Comparison of ENCODE assay signal across 23 cellular contexts in genomic region chr18:74303936-74304335, GRCh38. TPM values are rescaled to one million over a fixed set of nuclear protein-coding genes. Genes with fewer than 3 reads are reported as not detected.
DNase-seq lines count a peak whose midpoint lies in the region; ATAC-seq, FAIRE-seq and TF ChIP-seq lines count a peak whose summit lies in the region.
"Had no signal": no experiment of that assay in that cellular context is flagged by ENCODE, and none has a peak within 500 bp of the region (broad histone marks: within the 10 kb centered on the region; RNA-seq: fewer than 3 reads in every experiment).

No MANE protein-coding gene starts in this region.

- TF ChIP-seq CTCF in fibroblast of lung (conservative IDR thresholded peaks at IDR 0.05 in 1 of 2, IDR thresholded peaks at IDR 0.05 in 1 of 2; ENCODE audit: low read depth in 1 of 2, low read length in 2 of 2) (no peak), coronary artery (IDR thresholded peaks at IDR 0.05) (no peak)

- H3K27me3 ChIP-seq in fibroblast of lung (ENCODE audit: control insufficient read depth, insufficient read depth, low read length) (peaks cover 3% of the 10 kb centered on the region), trophoblast cell (ENCODE audit: insufficient read depth, low read length) (no peaks in the 10 kb centered on the region)
- H3K27me3 ChIP-seq: uterus had no signal

- no peak overlapping the region for H2BK120ac ChIP-seq in trophoblast cell (ENCODE audit: insufficient read depth, low read length, poor library complexity)

- H3K9ac ChIP-seq in fibroblast of lung (ENCODE audit: insufficient read depth, low read length) (no peak overlapping the region), trophoblast cell (ENCODE audit: low read length) (no peak overlapping the region)
- H3K9ac ChIP-seq: KMS-11 had no signal

- H3K79me1 ChIP-seq in trophoblast cell (ENCODE audit: low read length), result no peaks in the 10 kb centered on the region

- H3K4me1 ChIP-seq in fibroblast of lung (ENCODE audit: control insufficient read depth, extremely low read depth, insufficient read depth, low read length), result peaks cover 2% of the 10 kb centered on the region
- H3K4me1 ChIP-seq in trophoblast cell (ENCODE audit: control insufficient read depth in 1 of 2, insufficient read depth in 2 of 2, low read length in 2 of 2), result no peaks in the 10 kb centered on the region
- H3K4me1 ChIP-seq: uterus had no signal

- H3K4me3 ChIP-seq in fibroblast of lung (replicated peaks in 1 of 4; ENCODE audit: control extremely low read depth in 1 of 4, insufficient read depth in 1 of 4, low read depth in 3 of 4, low read length in 4 of 4), result no peak overlapping the region
- no peak overlapping the region for H3K4me3 ChIP-seq in trophoblast cell (ENCODE audit: low read depth, low read length)
- H3K4me3 ChIP-seq in coronary artery, result no peak overlapping the region
- H3K4me3 ChIP-seq: uterus had no signal

- no peak overlapping the region for H3K18ac ChIP-seq in trophoblast cell (ENCODE audit: low read length)

- H3K14ac ChIP-seq in trophoblast cell (ENCODE audit: low read length), result no peak overlapping the region

- H3K4me2 ChIP-seq in fibroblast of lung (ENCODE audit: extremely low read depth, insufficient read depth, low read length) (peak overlapping the region; percentile 8), trophoblast cell (ENCODE audit: low read length) (no peak overlapping the region)
- H3K4me2 ChIP-seq: KMS-11 had no signal

- H3K27ac Mint-ChIP-seq in natural killer cell treated with Interleukin-12 subunit alpha and Interleukin-12 subunit beta and Interleukin-15 and Interleukin-18, amount 100 ng/mL, for 72 hours, result no peak overlapping the region
- H3K27ac Mint-ChIP-seq: activated CD4-positive, alpha-beta memory T cell treated with anti-CD3 and anti-CD28 coated beads, Interleukin-2, amount 10 ng/mL, durations not matched to agents 7 days and 5 days; activated naive CD8-positive, alpha-beta T cell treated with anti-CD3 and anti-CD28 coated beads, Interleukin-2, amount 10 ng/mL, durations not matched to agents 7 days and 5 days; activated T-cell treated with anti-CD3 and anti-CD28 coated beads, Interleukin-2, amount 50 U/mL, for 24 hours; stimulated activated naive CD8-positive, alpha-beta T cell treated with anti-CD3 and anti-CD28 coated beads, Interleukin-15, amount 100 ng/mL, for 72 hours had no signal

- H3K79me2 ChIP-seq in fibroblast of lung (ENCODE audit: control insufficient read depth, insufficient read depth, low read length) (no peaks in the 10 kb centered on the region), trophoblast cell (ENCODE audit: control insufficient read depth, insufficient read depth, low read length, poor library complexity) (no peaks in the 10 kb centered on the region)

- no peaks in the 10 kb centered on the region for H3K36me3 Mint-ChIP-seq in natural killer cell treated with Interleukin-12 subunit alpha and Interleukin-12 subunit beta and Interleukin-15 and Interleukin-18, amount 100 ng/mL, for 72 hours
- H3K36me3 Mint-ChIP-seq: activated naive CD8-positive, alpha-beta T cell treated with anti-CD3 and anti-CD28 coated beads, Interleukin-2, amount 10 ng/mL, durations not matched to agents 7 days and 5 days had no signal

- H3K4me3 Mint-ChIP-seq in natural killer cell treated with Interleukin-12 subunit alpha and Interleukin-12 subunit beta and Interleukin-15 and Interleukin-18, amount 100 ng/mL, for 72 hours, result no peak overlapping the region
- H3K4me3 Mint-ChIP-seq: activated CD4-positive, alpha-beta memory T cell treated with anti-CD3 and anti-CD28 coated beads, Interleukin-2, amount 10 ng/mL, durations not matched to agents 7 days and 5 days; activated naive CD8-positive, alpha-beta T cell treated with anti-CD3 and anti-CD28 coated beads, Interleukin-2, amount 10 ng/mL, durations not matched to agents 7 days and 5 days; activated T-cell treated with anti-CD3 and anti-CD28 coated beads, Interleukin-2, amount 50 U/mL, for 24 hours; stimulated activated naive CD8-positive, alpha-beta T cell treated with anti-CD3 and anti-CD28 coated beads, Interleukin-15, amount 100 ng/mL, for 72 hours had no signal

- H4K12ac ChIP-seq in trophoblast cell (ENCODE audit: low read depth, low read length), result no peak overlapping the region

- peaks cover 35 to 69% of the 10 kb centered on the region in 2 donors for H3K27me3 Mint-ChIP-seq in natural killer cell treated with Interleukin-12 subunit alpha and Interleukin-12 subunit beta and Interleukin-15 and Interleukin-18, amount 100 ng/mL, for 72 hours

- DNase-seq in ELR (ENCODE audit: low read depth), result peak; percentile 70
- peak; percentile 76 for DNase-seq in RCC 7860 (ENCODE audit: low spot score)
- DNase-seq in fibroblast of lung (ENCODE audit: low read depth in 2 of 2), result peak; percentile 31 to 76
- DNase-seq in trophoblast cell, result peak; percentile 35 to 64
- DNase-seq in coronary artery (ENCODE audit: low spot score), result no peak
- DNase-seq in natural killer cell treated with Interleukin-12 subunit alpha and Interleukin-12 subunit beta and Interleukin-15 and Interleukin-18, amount 100 ng/mL, for 72 hours (ENCODE audit: low spot score), result no peak
- no peak for DNase-seq in T1000 (lab: John Stamatoyannopoulos, UW)
- DNase-seq: activated CD4-positive, alpha-beta memory T cell treated with anti-CD3 and anti-CD28 coated beads, Interleukin-2, amount 10 ng/mL, durations not matched to agents 7 days and 5 days; activated naive CD8-positive, alpha-beta T cell treated with anti-CD3 and anti-CD28 coated beads, Interleukin-2, amount 10 ng/mL, durations not matched to agents 7 days and 5 days; activated T-cell treated with anti-CD3 and anti-CD28 coated beads, Interleukin-2, amount 50 U/mL, for 24 hours; AML-193; central memory CD4-positive, alpha-beta T cell; COR-L47; NCI-H1417; right cardiac atrium; stimulated activated naive CD8-positive, alpha-beta T cell treated with anti-CD3 and anti-CD28 coated beads, Interleukin-15, amount 100 ng/mL, for 72 hours; uterus had no signal

- no peak overlapping the region for H2BK5ac ChIP-seq in trophoblast cell (ENCODE audit: low read depth, low read length, poor library complexity)

- H3K4me1 Mint-ChIP-seq in natural killer cell treated with Interleukin-12 subunit alpha and Interleukin-12 subunit beta and Interleukin-15 and Interleukin-18, amount 100 ng/mL, for 72 hours (ENCODE audit: low read depth in 2 of 2), result no peaks in the 10 kb centered on the region
- H3K4me1 Mint-ChIP-seq: activated CD4-positive, alpha-beta memory T cell treated with anti-CD3 and anti-CD28 coated beads, Interleukin-2, amount 10 ng/mL, durations not matched to agents 7 days and 5 days; activated naive CD8-positive, alpha-beta T cell treated with anti-CD3 and anti-CD28 coated beads, Interleukin-2, amount 10 ng/mL, durations not matched to agents 7 days and 5 days; stimulated activated naive CD8-positive, alpha-beta T cell treated with anti-CD3 and anti-CD28 coated beads, Interleukin-15, amount 100 ng/mL, for 72 hours had no signal

- no peak overlapping the region for H2BK12ac ChIP-seq in trophoblast cell (ENCODE audit: low read length)

- H3K4ac ChIP-seq in trophoblast cell (ENCODE audit: low read depth, low read length), result no peak overlapping the region

- H3K9me3 ChIP-seq in fibroblast of lung (ENCODE audit: control insufficient read depth, insufficient read depth, low read depth, low read length) (no peaks in the 10 kb centered on the region), trophoblast cell (ENCODE audit: insufficient read depth, low read depth, low read length) (no peaks in the 10 kb centered on the region)
- H3K9me3 ChIP-seq: neutrophil had no signal

- H4K91ac ChIP-seq in trophoblast cell (ENCODE audit: low read depth, low read length), result no peak overlapping the region

- H3K27ac ChIP-seq in fibroblast of lung (ENCODE audit: insufficient read depth, low read length) (no peak overlapping the region), trophoblast cell (ENCODE audit: low read depth, low read length) (no peak overlapping the region), coronary artery (no peak overlapping the region)
- H3K27ac ChIP-seq: KMS-11, neutrophil, uterus had no signal

- no peak overlapping the region for H2AK5ac ChIP-seq in trophoblast cell (ENCODE audit: low read length)

- FAIRE-seq in RCC 7860 (lab: Jason Lieb, UNC), result peak; percentile 96
- FAIRE-seq: G401.6 had no signal

- H4K20me1 ChIP-seq in fibroblast of lung (ENCODE audit: control insufficient read depth, extremely low read depth, insufficient read depth, low read length), result no peaks in the 10 kb centered on the region

- WGBS in trophoblast cell (ENCODE audit: extremely low coverage, insufficient coverage, insufficient read length), result no CpG with 5 or more reads among the region's 1 CpG

- no peaks in the 10 kb centered on the region for H3K9me3 Mint-ChIP-seq in natural killer cell treated with Interleukin-12 subunit alpha and Interleukin-12 subunit beta and Interleukin-15 and Interleukin-18, amount 100 ng/mL, for 72 hours
- H3K9me3 Mint-ChIP-seq: activated CD4-positive, alpha-beta memory T cell treated with anti-CD3 and anti-CD28 coated beads, Interleukin-2, amount 10 ng/mL, durations not matched to agents 7 days and 5 days; activated naive CD8-positive, alpha-beta T cell treated with anti-CD3 and anti-CD28 coated beads, Interleukin-2, amount 10 ng/mL, durations not matched to agents 7 days and 5 days; activated T-cell treated with anti-CD3 and anti-CD28 coated beads, Interleukin-2, amount 50 U/mL, for 24 hours; stimulated activated naive CD8-positive, alpha-beta T cell treated with anti-CD3 and anti-CD28 coated beads, Interleukin-15, amount 100 ng/mL, for 72 hours had no signal

- no peak for ATAC-seq in HG03354 (IDR thresholded peaks at IDR 0.05; ENCODE audit: poor library complexity, severe bottlenecking, unreplicated experiment)
- ATAC-seq in natural killer cell treated with Interleukin-12 subunit alpha and Interleukin-12 subunit beta and Interleukin-15 and Interleukin-18, amount 100 ng/mL, for 72 hours, result no peak
- ATAC-seq: right cardiac atrium; stimulated activated naive CD8-positive, alpha-beta T cell treated with anti-CD3 and anti-CD28 coated beads, Interleukin-15, amount 100 ng/mL, for 72 hours had no signal

- H3K36me3 ChIP-seq in fibroblast of lung (ENCODE audit: control insufficient read depth, insufficient read depth, low read length) (no peaks in the 10 kb centered on the region), trophoblast cell (ENCODE audit: control insufficient read depth in 1 of 2, insufficient read depth in 2 of 2, low read length in 2 of 2) (no peaks in the 10 kb centered on the region)
- H3K36me3 ChIP-seq: neutrophil, uterus had no signal

- H4K8ac ChIP-seq in trophoblast cell (ENCODE audit: low read depth, low read length), result no peak overlapping the region

- H3K23ac ChIP-seq in trophoblast cell (ENCODE audit: low read length), result no peak overlapping the region

- H2AFZ ChIP-seq in fibroblast of lung (ENCODE audit: low read length) (no peak overlapping the region), trophoblast cell (ENCODE audit: insufficient read depth, low read length, poor library complexity) (no peak overlapping the region)

RNA-seq across cellular contexts. Expression of gene C18orf63, which starts 11.7 kb away (rescaled TPM):
- total RNA-seq in fibroblast of lung, result not detected in 2 replicates
- polyA plus RNA-seq in fibroblast of lung, result not detected in 2 replicates
- not detected in 2 replicates for polyA plus RNA-seq in fibroblast of lung (2012)
- polyA minus RNA-seq in fibroblast of lung (ENCODE audit: low replicate concordance), result not detected in 2 replicates
- not detected in 2 replicates for polyA plus RNA-seq in trophoblast cell (2013)
- total RNA-seq in natural killer cell treated with Interleukin-12 subunit alpha and Interleukin-12 subunit beta and Interleukin-15 and Interleukin-18, amount 100 ng/mL, for 72 hours, result not detected
- total RNA-seq: activated CD4-positive, alpha-beta memory T cell treated with anti-CD3 and anti-CD28 coated beads, Interleukin-2, amount 10 ng/mL, durations not matched to agents 7 days and 5 days; activated naive CD8-positive, alpha-beta T cell treated with anti-CD3 and anti-CD28 coated beads, Interleukin-2, amount 10 ng/mL, durations not matched to agents 7 days and 5 days; fibroblast of villous mesenchyme; mononuclear cell; right cardiac atrium; uterus had no signal
- polyA plus RNA-seq: right cardiac atrium had no signal

RNA-seq across cellular contexts. Expression of gene CYB5A, which starts 12.2 kb away (rescaled TPM):
- 63.4 and 113 TPM in 2 replicates for total RNA-seq in fibroblast of lung
- polyA plus RNA-seq in fibroblast of lung, result 111 and 150 TPM in 2 replicates
- 82.3 and 110 TPM in 2 replicates for polyA plus RNA-seq in fibroblast of lung (2012)
- 12.0 and 13.7 TPM in 2 replicates for polyA minus RNA-seq in fibroblast of lung (ENCODE audit: low replicate concordance)
- polyA plus RNA-seq in trophoblast cell (2013), result 38.4 and 40.9 TPM in 2 replicates
- 10 to 100 TPM; 27.2 to 55.6 TPM for total RNA-seq in natural killer cell treated with Interleukin-12 subunit alpha and Interleukin-12 subunit beta and Interleukin-15 and Interleukin-18, amount 100 ng/mL, for 72 hours

Comparison
In these comparisons a context has a peak if more than half of its experiments do, and no peak if none do; other contexts are left out.
1. DNase-seq: peak in ELR (single experiment), RCC 7860 (single experiment), fibroblast of lung (2 of 2) and trophoblast cell (2 of 2); none in coronary artery (single experiment), natural killer cell treated with Interleukin-12 subunit alpha and Interleukin-12 subunit beta and Interleukin-15 and Interleukin-18, amount 100 ng/mL, for 72 hours (single experiment) and T1000 (single experiment).